ENCODE assay signal across 25 cellular contexts in the genomic region with DNA sequence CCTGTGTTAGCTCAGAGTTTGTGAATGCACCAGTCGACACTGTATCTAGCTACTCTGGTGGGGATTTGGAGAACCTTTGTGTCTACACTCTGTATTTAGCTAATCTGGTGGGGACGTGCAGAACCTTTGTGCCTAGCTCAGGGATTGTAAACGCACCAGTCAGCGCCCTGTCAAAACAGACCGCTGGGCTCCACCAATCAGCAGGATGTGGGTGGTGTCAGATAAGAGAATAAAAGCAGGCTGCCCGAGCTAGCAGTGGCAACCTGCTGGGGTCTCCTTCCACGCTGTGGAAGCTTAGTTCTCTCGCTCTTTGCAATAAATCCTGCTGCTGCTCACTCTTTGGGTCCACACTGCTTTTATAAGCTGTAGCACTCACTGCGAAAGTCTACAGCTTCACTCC.
"Had no signal": no experiment of that assay in that cellular context is flagged by ENCODE, and none has a peak within 500 bp of the region (broad histone marks: within the 10 kb centered on the region; RNA-seq: fewer than 3 reads in every experiment).

No MANE protein-coding gene starts in this region.

- H3K27me3 ChIP-seq: neutrophil, pancreas, right lobe of liver, sigmoid colon, stomach, transverse colon, upper lobe of left lung, vagina had no signal

- H3K4me1 Mint-ChIP-seq: natural killer cell; nephron; stimulated activated effector memory CD8-positive, alpha-beta T cell treated with anti-CD3 and anti-CD28 coated beads, Interleukin-12 subunit alpha, Interleukin-12 subunit beta, amount 100 ng/mL, for 72 hours; stimulated activated naive B cell treated with anti-CD40 and anti-IgM and Interleukin-4, amounts not matched to agents 10 μg/mL and 1 μg/mL and 100 μg/mL, for 72 hours had no signal

- H3K27ac ChIP-seq: neutrophil, pancreas, prostate gland, right lobe of liver, sigmoid colon, stomach, tibial artery, transverse colon, upper lobe of left lung, vagina had no signal

- DNase-seq: naive thymus-derived CD4-positive, alpha-beta T cell; natural killer cell; nucleus accumbens; right lobe of liver; sigmoid colon; small intestine; stimulated activated CD4-positive, alpha-beta T cell treated with anti-CD3 and anti-CD28 coated beads, Interleukin-15, amount 100 ng/mL, for 24 hours; stimulated activated CD4-positive, alpha-beta T cell treated with anti-CD3 and anti-CD28 coated beads, Interleukin-2, amount 100 ng/mL, for 24 hours; stimulated activated CD4-positive, alpha-beta T cell treated with anti-CD3 and anti-CD28 coated beads, Interleukin-2, amount 100 ng/mL, for 48 hours; stimulated activated CD4-positive, alpha-beta T cell treated with anti-CD3 and anti-CD28 coated beads, Interleukin-4, amount 100 ng/mL, for 24 hours; stimulated activated naive B cell treated with anti-CD40 and anti-IgM and Interleukin-4, amounts not matched to agents 10 μg/mL and 1 μg/mL and 100 μg/mL, for 72 hours; stimulated activated naive CD4-positive, alpha-beta T cell treated with Interleukin-2 at 50 U/mL for 16 hours; stomach; tibial artery; transverse colon had no signal

- H3K36me3 Mint-ChIP-seq: naive thymus-derived CD4-positive, alpha-beta T cell; natural killer cell; stimulated activated effector memory CD8-positive, alpha-beta T cell treated with anti-CD3 and anti-CD28 coated beads, Interleukin-12 subunit alpha, Interleukin-12 subunit beta, amount 100 ng/mL, for 72 hours; stimulated activated naive B cell treated with anti-CD40 and anti-IgM and Interleukin-4, amounts not matched to agents 10 μg/mL and 1 μg/mL and 100 μg/mL, for 72 hours had no signal

- H3K9me3 ChIP-seq: neutrophil, pancreas, prostate gland, right lobe of liver, sigmoid colon, stomach, tibial artery, transverse colon, upper lobe of left lung, vagina had no signal

- H3K36me3 ChIP-seq: neutrophil, pancreas, prostate gland, right lobe of liver, sigmoid colon, stomach, tibial artery, transverse colon, upper lobe of left lung, vagina had no signal

- ATAC-seq: naive thymus-derived CD4-positive, alpha-beta T cell; natural killer cell; pancreas; right cardiac atrium; right lobe of liver; stimulated activated effector memory CD8-positive, alpha-beta T cell treated with anti-CD3 and anti-CD28 coated beads, Interleukin-12 subunit alpha, Interleukin-12 subunit beta, amount 100 ng/mL, for 72 hours; stimulated activated naive B cell treated with anti-CD40 and anti-IgM and Interleukin-4, amounts not matched to agents 10 μg/mL and 1 μg/mL and 100 μg/mL, for 72 hours had no signal

- H3K27ac Mint-ChIP-seq: naive thymus-derived CD4-positive, alpha-beta T cell; natural killer cell; nephron; stimulated activated effector memory CD8-positive, alpha-beta T cell treated with anti-CD3 and anti-CD28 coated beads, Interleukin-12 subunit alpha, Interleukin-12 subunit beta, amount 100 ng/mL, for 72 hours; stimulated activated naive B cell treated with anti-CD40 and anti-IgM and Interleukin-4, amounts not matched to agents 10 μg/mL and 1 μg/mL and 100 μg/mL, for 72 hours; stimulated activated naive CD8-positive, alpha-beta T cell treated with anti-CD3 and anti-CD28 coated beads, Interleukin-15, Interleukin-2, amounts not matched to agents 100 ng/mL and 50 ng/mL, for 24 hours had no signal

- H3K4me3 ChIP-seq: pancreas, prostate gland, right lobe of liver, sigmoid colon, stomach, tibial artery, transverse colon, upper lobe of left lung, vagina had no signal

- FAIRE-seq: pancreas, small intestine, urothelium cell line had no signal

- H3K9me3 Mint-ChIP-seq: nephron; stimulated activated naive B cell treated with anti-CD40 and anti-IgM and Interleukin-4, amounts not matched to agents 10 μg/mL and 1 μg/mL and 100 μg/mL, for 72 hours had no signal

- H3K4me1 ChIP-seq: pancreas, prostate gland, right lobe of liver, sigmoid colon, stomach, tibial artery, transverse colon, upper lobe of left lung, vagina had no signal

- H3K4me3 Mint-ChIP-seq: naive thymus-derived CD4-positive, alpha-beta T cell; natural killer cell; nephron; stimulated activated effector memory CD8-positive, alpha-beta T cell treated with anti-CD3 and anti-CD28 coated beads, Interleukin-12 subunit alpha, Interleukin-12 subunit beta, amount 100 ng/mL, for 72 hours; stimulated activated naive B cell treated with anti-CD40 and anti-IgM and Interleukin-4, amounts not matched to agents 10 μg/mL and 1 μg/mL and 100 μg/mL, for 72 hours; stimulated activated naive CD8-positive, alpha-beta T cell treated with anti-CD3 and anti-CD28 coated beads, Interleukin-15, Interleukin-2, amounts not matched to agents 100 ng/mL and 50 ng/mL, for 24 hours had no signal

- H3K27me3 Mint-ChIP-seq: naive thymus-derived CD4-positive, alpha-beta T cell; stimulated activated naive B cell treated with anti-CD40 and anti-IgM and Interleukin-4, amounts not matched to agents 10 μg/mL and 1 μg/mL and 100 μg/mL, for 72 hours; stimulated activated naive CD8-positive, alpha-beta T cell treated with anti-CD3 and anti-CD28 coated beads, Interleukin-15, Interleukin-2, amounts not matched to agents 100 ng/mL and 50 ng/mL, for 24 hours had no signal
